16 cellular contexts compared by ENCODE assay signal in the genomic region with DNA sequence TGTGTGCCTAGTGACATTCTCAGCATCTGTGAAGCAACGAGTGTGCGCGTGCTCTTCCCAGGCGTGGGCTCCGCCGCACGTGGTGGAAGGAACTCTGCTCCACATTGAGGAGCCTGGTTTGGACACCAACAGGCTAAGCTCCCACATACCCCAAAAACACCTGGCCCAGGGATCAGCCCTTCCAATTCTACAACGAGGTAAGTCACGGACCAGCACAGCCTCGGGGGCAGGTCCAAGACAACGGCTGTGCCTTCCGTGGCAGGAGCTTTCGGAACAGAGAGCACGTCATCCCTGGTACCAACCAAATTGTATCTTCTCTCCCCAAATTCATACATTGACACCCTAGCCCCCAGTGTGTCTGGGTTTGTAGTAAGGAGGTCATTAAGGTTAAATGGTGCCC. TPM values are rescaled to one million over a fixed set of nuclear protein-coding genes. Genes with fewer than 3 reads are reported as not detected.
DNase-seq lines count a peak whose midpoint lies in the region; FAIRE-seq and TF ChIP-seq lines count a peak whose summit lies in the region.
"Had no signal": no experiment of that assay in that cellular context is flagged by ENCODE, and none has a peak within 500 bp of the region (broad histone marks: within the 10 kb centered on the region; RNA-seq: fewer than 3 reads in every experiment).

No MANE protein-coding gene starts in this region.

- no peak for FAIRE-seq in HTR-8/SVneo (lab: Jason Lieb, UNC)
- FAIRE-seq: A549, GM19239 had no signal

- H3K4me3 ChIP-seq in BLaER1 treated with 17β-estradiol and CSF1 and Interleukin-3, amounts not matched to agents 10 nM and 100 nM, result no peak overlapping the region
- H3K4me3 ChIP-seq in trophoblast cell (ENCODE audit: low read depth, low read length) (no peak overlapping the region), suprapubic skin (no peak overlapping the region), esophagus squamous epithelium (no peak overlapping the region)
- H3K4me3 ChIP-seq: A549 had no signal

- no peak for TF ChIP-seq CTCF in VCaP (conservative IDR thresholded peaks at IDR 0.05)
- TF ChIP-seq CTCF in suprapubic skin (IDR thresholded peaks at IDR 0.05), result no peak
- no peak for TF ChIP-seq CTCF in esophagus squamous epithelium (IDR thresholded peaks at IDR 0.05)

- no peak overlapping the region for H3K9ac ChIP-seq in BLaER1 treated with 17β-estradiol and CSF1 and Interleukin-3, amounts not matched to agents 10 nM and 100 nM
- no peak overlapping the region for H3K9ac ChIP-seq in trophoblast cell (ENCODE audit: low read length)

- peaks cover 0 to 5% (median 0%) of the 10 kb centered on the region in 11 experiments; a peak in 2 of 22 replicates for H4K20me1 ChIP-seq in BLaER1 treated with 17β-estradiol and CSF1 and Interleukin-3, amounts not matched to agents 10 nM and 100 nM

- WGBS in trophoblast cell (ENCODE audit: extremely low coverage, insufficient coverage, insufficient read length), result no CpG with 5 or more reads among the region's 14 CpGs
- 88% methylated on average over 14 of the region's 14 CpGs for WGBS in suprapubic skin
- 50 to 82% methylated on average over 1 to 8 of the region's 14 CpGs for WGBS in esophagus squamous epithelium, 2 donors

- DNase-seq in trophoblast cell, result no peak
- peak; percentile 32 to 57 for DNase-seq in suprapubic skin (ENCODE audit: low spot score in 2 of 2)
- no peak for DNase-seq in esophagus squamous epithelium (lab: John Stamatoyannopoulos, UW)
- no peak for DNase-seq in DMS 273 treated with DMSO at 0.1 percent for 48 hours (lab: John Stamatoyannopoulos, UW)
- no peak for DNase-seq in HTR-8/SVneo (ENCODE audit: insufficient read length, low spot score)
- DNase-seq: BE2C; Caco-2; CD8-positive, alpha-beta memory T cell; DMS53; GF-D8; GOT3; H9 had no signal

- H3K14ac ChIP-seq in trophoblast cell (ENCODE audit: low read length), result no peak overlapping the region

- H3K4me1 ChIP-seq in BLaER1 treated with 17β-estradiol and CSF1 and Interleukin-3, amounts not matched to agents 10 nM and 100 nM, result peaks cover 15 to 36% (median 30%) of the 10 kb centered on the region in 10 experiments
- no peaks in the 10 kb centered on the region for H3K4me1 ChIP-seq in trophoblast cell (ENCODE audit: control insufficient read depth in 1 of 2, insufficient read depth in 2 of 2, low read length in 2 of 2)
- no peaks in the 10 kb centered on the region for H3K4me1 ChIP-seq in suprapubic skin
- peaks cover 0 to 9% (median 3%) of the 10 kb centered on the region in 3 donors for H3K4me1 ChIP-seq in esophagus squamous epithelium
- H3K4me1 ChIP-seq: BE2C had no signal

- H3K79me1 ChIP-seq in trophoblast cell (ENCODE audit: low read length), result no peaks in the 10 kb centered on the region

- H3K4ac ChIP-seq in trophoblast cell (ENCODE audit: low read depth, low read length), result no peak overlapping the region

- no peaks in the 10 kb centered on the region for H3K36me3 ChIP-seq in BLaER1 treated with 17β-estradiol and CSF1 and Interleukin-3, amounts not matched to agents 10 nM and 100 nM
- H3K36me3 ChIP-seq in trophoblast cell (ENCODE audit: control insufficient read depth in 1 of 2, insufficient read depth in 2 of 2, low read length in 2 of 2), result no peaks in the 10 kb centered on the region
- H3K36me3 ChIP-seq in suprapubic skin, result no peaks in the 10 kb centered on the region
- H3K36me3 ChIP-seq in esophagus squamous epithelium, result no peaks in the 10 kb centered on the region
- H3K36me3 ChIP-seq: BE2C had no signal

- no peak overlapping the region for H4K8ac ChIP-seq in trophoblast cell (ENCODE audit: low read depth, low read length)

- no peak overlapping the region for H3K27ac ChIP-seq in BLaER1 treated with 17β-estradiol and CSF1 and Interleukin-3, amounts not matched to agents 10 nM and 100 nM
- peak overlapping the region; percentile 81; the same call in 1 of the 2 replicates for H3K27ac ChIP-seq in VCaP
- no peak overlapping the region for H3K27ac ChIP-seq in trophoblast cell (ENCODE audit: low read depth, low read length)
- no peak overlapping the region for H3K27ac ChIP-seq in suprapubic skin
- H3K27ac ChIP-seq in esophagus squamous epithelium, result no peak overlapping the region
- H3K27ac ChIP-seq: A549 had no signal

- H2AK5ac ChIP-seq in trophoblast cell (ENCODE audit: low read length), result no peak overlapping the region

- intact Hi-C loops in esophagus squamous epithelium (cut with DNase I), result no loop called here

- no peaks in the 10 kb centered on the region for H3K9me3 ChIP-seq in BLaER1 treated with 17β-estradiol and CSF1 and Interleukin-3, amounts not matched to agents 10 nM and 100 nM (replicated peaks in 1 of 11)
- H3K9me3 ChIP-seq in trophoblast cell (ENCODE audit: insufficient read depth, low read depth, low read length), result peaks cover 8% of the 10 kb centered on the region
- no peaks in the 10 kb centered on the region for H3K9me3 ChIP-seq in suprapubic skin
- no peaks in the 10 kb centered on the region for H3K9me3 ChIP-seq in esophagus squamous epithelium
- H3K9me3 ChIP-seq: A549, Caco-2 had no signal

- H2AFZ ChIP-seq in trophoblast cell (ENCODE audit: insufficient read depth, low read length, poor library complexity), result no peak overlapping the region

- no peak overlapping the region for H2BK5ac ChIP-seq in trophoblast cell (ENCODE audit: low read depth, low read length, poor library complexity)

- no peak for TF ChIP-seq EP300 in suprapubic skin (IDR thresholded peaks at IDR 0.05)

- H3K79me2 ChIP-seq in trophoblast cell (ENCODE audit: control insufficient read depth, insufficient read depth, low read length, poor library complexity), result no peaks in the 10 kb centered on the region

- peak overlapping the region; percentile 82 for H3K23ac ChIP-seq in trophoblast cell (ENCODE audit: low read length)

- TF ChIP-seq POLR2A in suprapubic skin (IDR thresholded peaks at IDR 0.05), result no peak
- no peak for TF ChIP-seq POLR2A in esophagus squamous epithelium (IDR thresholded peaks at IDR 0.05)

- H2BK12ac ChIP-seq in trophoblast cell (ENCODE audit: low read length), result no peak overlapping the region

- H3K18ac ChIP-seq in trophoblast cell (ENCODE audit: low read length), result no peak overlapping the region

- no peak overlapping the region for H4K12ac ChIP-seq in trophoblast cell (ENCODE audit: low read depth, low read length)

- no peak overlapping the region for H4K91ac ChIP-seq in trophoblast cell (ENCODE audit: low read depth, low read length)

- H3K4me2 ChIP-seq in BLaER1 treated with 17β-estradiol and CSF1 and Interleukin-3, amounts not matched to agents 10 nM and 100 nM, result peak overlapping the region in 7 of 11 experiments; percentile 67 to 91 (median 87); a peak in 13 of 22 replicates
- H3K4me2 ChIP-seq in trophoblast cell (ENCODE audit: low read length), result no peak overlapping the region
- H3K4me2 ChIP-seq: A549 had no signal

- peaks cover 0 to 31% (median 12%) of the 10 kb centered on the region in 11 experiments; a peak in 14 of 22 replicates for H3K27me3 ChIP-seq in BLaER1 treated with 17β-estradiol and CSF1 and Interleukin-3, amounts not matched to agents 10 nM and 100 nM
- H3K27me3 ChIP-seq in trophoblast cell (ENCODE audit: insufficient read depth, low read length) (no peaks in the 10 kb centered on the region), suprapubic skin (peaks cover 36% of the 10 kb centered on the region), esophagus squamous epithelium (peaks cover 0 to 46% (median 0%) of the 10 kb centered on the region in 4 donors)
- H3K27me3 ChIP-seq: BE2C had no signal

- H2BK120ac ChIP-seq in trophoblast cell (ENCODE audit: insufficient read depth, low read length, poor library complexity), result no peak overlapping the region

RNA-seq across cellular contexts. Expression of a gene that starts 27.2 kb away (rescaled TPM):
- polyA plus RNA-seq in trophoblast cell (2013), result 17.4 and 18.5 TPM in 2 replicates
- total RNA-seq in suprapubic skin (10 to 100 TPM in 1 of 4 donors, 1 to 10 TPM in 3; 4.5 to 12.0 (median 7.1) TPM), esophagus squamous epithelium (1 to 10 TPM in 3 of 4 donors, under 1 TPM in 1; 0.61 to 2.9 (median 1.8) TPM)

Comparison
In these comparisons a context has a peak if more than half of its experiments do, and no peak if none do; other contexts are left out.
1. DNase-seq: peak in suprapubic skin (2 of 2); none in trophoblast cell (0 of 2), esophagus squamous epithelium (single experiment), DMS 273 treated with DMSO at 0.1 percent for 48 hours (single experiment) and HTR-8/SVneo (single experiment).